ENCODE assay signal across 10 cellular contexts in genomic region chr3:55000546-55000945, GRCh38.
DNase-seq lines count a peak whose midpoint lies in the region; ATAC-seq and TF ChIP-seq lines count a peak whose summit lies in the region.
"Had no signal": no experiment of that assay in that cellular context is flagged by ENCODE, and none has a peak within 500 bp of the region (broad histone marks: within the 10 kb centered on the region; RNA-seq: fewer than 3 reads in every experiment).

No MANE protein-coding gene starts in this region.

- no peak overlapping the region for H3K4me3 Mint-ChIP-seq in activated CD8-positive, alpha-beta memory T cell treated with anti-CD3 and anti-CD28 coated beads, Interleukin-2, amount 10 ng/mL, durations not matched to agents 7 days and 5 days
- no peak overlapping the region for H3K4me3 Mint-ChIP-seq in natural killer cell

- H3K27ac ChIP-seq in esophagus muscularis mucosa (replicated peaks in 1 of 4): no peak overlapping the region

- H3K4me1 Mint-ChIP-seq in activated CD8-positive, alpha-beta memory T cell treated with anti-CD3 and anti-CD28 coated beads, Interleukin-2, amount 10 ng/mL, durations not matched to agents 7 days and 5 days: no peaks in the 10 kb centered on the region
- H3K4me1 Mint-ChIP-seq in natural killer cell: no peaks in the 10 kb centered on the region

- TF ChIP-seq EP300 in esophagus muscularis mucosa (IDR thresholded peaks at IDR 0.05): no peak

- H3K36me3 Mint-ChIP-seq in activated CD8-positive, alpha-beta memory T cell treated with anti-CD3 and anti-CD28 coated beads, Interleukin-2, amount 10 ng/mL, durations not matched to agents 7 days and 5 days: no peaks in the 10 kb centered on the region
- no peaks in the 10 kb centered on the region for H3K36me3 Mint-ChIP-seq in natural killer cell

- CTCF ChIA-PET in activated CD8-positive, alpha-beta memory T cell treated with anti-CD3 and anti-CD28 coated beads, Interleukin-2, amount 10 ng/mL, durations not matched to agents 7 days and 5 days (lab: Charles Lee): no interaction called here

- intact Hi-C loops in natural killer cell (cut with micrococcal nuclease) (no loop called here), esophagus muscularis mucosa (cut with DNase I) (no loop called here)

- H3K27me3 ChIP-seq in esophagus muscularis mucosa: no peaks in the 10 kb centered on the region

- ATAC-seq in activated CD8-positive, alpha-beta memory T cell treated with anti-CD3 and anti-CD28 coated beads, Interleukin-2, amount 10 ng/mL, durations not matched to agents 7 days and 5 days: no peak
- ATAC-seq in natural killer cell (no peak), GM21526 (IDR thresholded peaks at IDR 0.05; ENCODE audit: low FRiP score, unreplicated experiment) (no peak)
- ATAC-seq: GM12878 had no signal

- TF ChIP-seq POLR2A in esophagus muscularis mucosa (IDR thresholded peaks at IDR 0.05; ENCODE audit: low read depth): no peak

- no peaks in the 10 kb centered on the region for H3K36me3 ChIP-seq in esophagus muscularis mucosa

- no peak overlapping the region for H3K4me3 ChIP-seq in cardiac fibroblast (replicated peaks in 1 of 2; ENCODE audit: low read depth in 2 of 2, low read length in 2 of 2)
- H3K4me3 ChIP-seq in esophagus muscularis mucosa: no peak overlapping the region
- H3K4me3 ChIP-seq: GM12878 had no signal

- no peak for TF ChIP-seq CTCF in cardiac fibroblast (IDR thresholded peaks at IDR 0.05; ENCODE audit: low read depth, low read length)
- no peak for TF ChIP-seq CTCF in natural killer cell (IDR thresholded peaks at IDR 0.05)
- no peak for TF ChIP-seq CTCF in esophagus muscularis mucosa (IDR thresholded peaks at IDR 0.05)

- DNase-seq in Daoy (ENCODE audit: low read depth): peak; percentile 85
- peak; percentile 23 for DNase-seq in NCI-H2196 treated with DMSO at 0.1 percent for 48 hours (lab: John Stamatoyannopoulos, UW; ENCODE audit: unreplicated experiment)
- DNase-seq in cardiac fibroblast (ENCODE audit: low read depth in 2 of 2): peak; percentile 85 to 87
- DNase-seq in myocyte (ENCODE audit: low read depth): peak; percentile 96
- no peak for DNase-seq in activated CD8-positive, alpha-beta memory T cell treated with anti-CD3 and anti-CD28 coated beads, Interleukin-2, amount 10 ng/mL, durations not matched to agents 7 days and 5 days
- DNase-seq in natural killer cell: no peak
- no peak for DNase-seq in esophagus muscularis mucosa (ENCODE audit: extremely low spot score)
- DNase-seq: activated gamma-delta T cell had no signal

- no peaks in the 10 kb centered on the region for H3K9me3 ChIP-seq in esophagus muscularis mucosa

- no peak overlapping the region for H3K27ac Mint-ChIP-seq in activated CD8-positive, alpha-beta memory T cell treated with anti-CD3 and anti-CD28 coated beads, Interleukin-2, amount 10 ng/mL, durations not matched to agents 7 days and 5 days
- no peak overlapping the region for H3K27ac Mint-ChIP-seq in natural killer cell

- no peaks in the 10 kb centered on the region for H3K9me3 Mint-ChIP-seq in activated CD8-positive, alpha-beta memory T cell treated with anti-CD3 and anti-CD28 coated beads, Interleukin-2, amount 10 ng/mL, durations not matched to agents 7 days and 5 days (ENCODE audit: low read depth)
- peaks cover 3% of the 10 kb centered on the region in 2 donors for H3K9me3 Mint-ChIP-seq in natural killer cell

- peaks cover 0 to 9% (median 8%) of the 10 kb centered on the region in 4 donors for H3K4me1 ChIP-seq in esophagus muscularis mucosa

- H3K27me3 Mint-ChIP-seq in activated CD8-positive, alpha-beta memory T cell treated with anti-CD3 and anti-CD28 coated beads, Interleukin-2, amount 10 ng/mL, durations not matched to agents 7 days and 5 days: no peaks in the 10 kb centered on the region
- no peaks in the 10 kb centered on the region for H3K27me3 Mint-ChIP-seq in natural killer cell (ENCODE audit: low read depth in 2 of 2)

Comparison
In these comparisons a context has a peak if more than half of its experiments do, and no peak if none do; other contexts are left out.
1. DNase-seq: peak in Daoy (single experiment), NCI-H2196 treated with DMSO at 0.1 percent for 48 hours (single experiment), cardiac fibroblast (2 of 2) and myocyte (single experiment); none in activated CD8-positive, alpha-beta memory T cell treated with anti-CD3 and anti-CD28 coated beads, Interleukin-2, amount 10 ng/mL, durations not matched to agents 7 days and 5 days (single experiment), natural killer cell (single experiment) and esophagus muscularis mucosa (single experiment).